ENCODE assay signal across 21 cellular contexts in genomic region chr6:119215309-119215708, GRCh38.
"Had no signal": no experiment of that assay in that cellular context is flagged by ENCODE, and none has a peak within 500 bp of the region (broad histone marks: within the 10 kb centered on the region; RNA-seq: fewer than 3 reads in every experiment).

No MANE protein-coding gene starts in this region.

- ATAC-seq: activated CD8-positive, alpha-beta T cell treated with anti-CD3 and anti-CD28 coated beads, Interleukin-2, amount 10 ng/mL, durations not matched to agents 7 days and 5 days; activated naive CD4-positive, alpha-beta T cell treated with anti-CD3 and anti-CD28 coated beads, Interleukin-2, amount 50 U/mL, for 72 hours; mucosa of descending colon; upper lobe of right lung had no signal

- H3K27ac Mint-ChIP-seq: activated CD8-positive, alpha-beta T cell treated with anti-CD3 and anti-CD28 coated beads, Interleukin-2, amount 10 ng/mL, durations not matched to agents 7 days and 5 days; activated naive CD4-positive, alpha-beta T cell treated with anti-CD3 and anti-CD28 coated beads, Interleukin-2, amount 50 U/mL, for 72 hours; memory B cell; nephron progenitor cell had no signal

- H3K9me3 ChIP-seq: adrenal gland, esophagus squamous epithelium, heart right ventricle, mucosa of descending colon, spleen, thoracic aorta, upper lobe of right lung had no signal

- H3K27me3 ChIP-seq: adrenal gland, esophagus squamous epithelium, heart right ventricle, spleen, upper lobe of right lung had no signal

- H3K4me1 Mint-ChIP-seq: memory B cell, nephron progenitor cell had no signal

- H3K4me3 Mint-ChIP-seq: activated CD8-positive, alpha-beta T cell treated with anti-CD3 and anti-CD28 coated beads, Interleukin-2, amount 10 ng/mL, durations not matched to agents 7 days and 5 days; endodermal cell; memory B cell; nephron progenitor cell had no signal

- H3K4me3 ChIP-seq: adrenal gland, coronary artery, esophagus squamous epithelium, heart right ventricle, mucosa of descending colon, spleen, thoracic aorta, upper lobe of right lung had no signal

- H3K4me1 ChIP-seq: spleen, upper lobe of right lung had no signal

- H3K36me3 ChIP-seq: adrenal gland, esophagus squamous epithelium, heart right ventricle, spleen, thoracic aorta, upper lobe of right lung had no signal

- DNase-seq: activated CD4-positive, alpha-beta T cell treated with anti-CD3 and anti-CD28 coated beads for 1 hour; activated CD4-positive, alpha-beta T cell treated with anti-CD3 and anti-CD28 coated beads, Interleukin-2, amount 50 U/mL, for 1 hour; activated CD8-positive, alpha-beta T cell treated with anti-CD3 and anti-CD28 coated beads, Interleukin-2, amount 10 ng/mL, durations not matched to agents 7 days and 5 days; activated gamma-delta T cell treated with Interleukin-2 at 50 U/mL for 16 hours; activated T-cell treated with anti-CD3 and anti-CD28 coated beads, Interleukin-2, amount 50 U/mL, for 1 hour; adrenal gland; endodermal cell; esophagus squamous epithelium; heart right ventricle; mucosa of descending colon; nephron progenitor cell; spleen; stimulated activated CD4-positive, alpha-beta T cell treated with anti-CD3 and anti-CD28 coated beads, Interleukin-4, amount 100 ng/mL, for 1 hour; stimulated activated naive CD4-positive, alpha-beta T cell; T-helper 1 cell; upper lobe of right lung had no signal

- FAIRE-seq: astrocyte had no signal

- H3K9me3 Mint-ChIP-seq: activated naive CD4-positive, alpha-beta T cell treated with anti-CD3 and anti-CD28 coated beads, Interleukin-2, amount 50 U/mL, for 72 hours; endodermal cell; memory B cell; nephron progenitor cell had no signal

- H3K27me3 Mint-ChIP-seq: memory B cell had no signal

- H3K36me3 Mint-ChIP-seq: activated naive CD4-positive, alpha-beta T cell treated with anti-CD3 and anti-CD28 coated beads, Interleukin-2, amount 50 U/mL, for 72 hours; memory B cell had no signal
